8 cellular contexts compared by ENCODE assay signal in the genomic region with DNA sequence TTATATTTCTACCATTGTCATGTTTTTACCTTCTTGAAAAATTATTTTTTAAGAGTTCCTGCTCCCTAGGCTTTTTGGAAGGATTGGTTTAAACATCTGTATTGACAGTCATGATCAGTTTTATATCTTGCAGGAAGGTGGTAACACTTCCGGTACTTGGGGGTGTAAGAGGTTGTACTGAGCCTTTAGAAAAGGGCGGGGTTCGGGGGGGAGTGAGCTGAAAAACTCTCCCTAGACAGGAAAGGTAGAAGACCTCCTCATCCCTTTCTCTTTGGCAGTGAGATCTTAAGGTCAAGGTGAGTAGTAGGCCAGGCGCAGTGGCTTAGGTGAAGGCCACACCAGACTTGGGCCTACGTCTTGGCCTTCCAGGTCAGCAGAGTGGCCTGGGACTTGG. TPM values are rescaled to one million over a fixed set of nuclear protein-coding genes. Genes with fewer than 3 reads are reported as not detected.
DNase-seq lines count a peak whose midpoint lies in the region; ATAC-seq and TF ChIP-seq lines count a peak whose summit lies in the region.

No MANE protein-coding gene starts in this region.

- no peaks in the 10 kb centered on the region for H3K79me2 ChIP-seq in H9 (ENCODE audit: insufficient read depth, low read length)

- ATAC-seq in HG02642 (IDR thresholded peaks at IDR 0.05; ENCODE audit: poor library complexity, unreplicated experiment): no peak

- peaks cover 5 to 16% (median 5%) of the 10 kb centered on the region in 3 experiments for H3K36me3 Mint-ChIP-seq in H9 (ENCODE audit: insufficient read depth in 1 of 3, low read depth in 3 of 3)
- no peaks in the 10 kb centered on the region for H3K36me3 Mint-ChIP-seq in immature natural killer cell

- peak overlapping the region; percentile 32 for H3K18ac ChIP-seq in H9 (ENCODE audit: insufficient read length, low read depth, low read length)

- H3K4me3 Mint-ChIP-seq in H9 (peak overlapping the region; percentile 69 to 72; a peak in 4 of 5 replicates), immature natural killer cell (peak overlapping the region; percentile 17 to 77 (median 63))

- peak overlapping the region; percentile 25 for H3K9ac ChIP-seq in H9 (ENCODE audit: extremely low read depth, insufficient read length, low read length)

- H3K36me3 ChIP-seq in adrenal gland (replicated peaks in 1 of 2): no peaks in the 10 kb centered on the region
- no peaks in the 10 kb centered on the region for H3K36me3 ChIP-seq in sigmoid colon

- H2BK5ac ChIP-seq in H9 (ENCODE audit: insufficient read length, low read length): no peak overlapping the region

- no peak overlapping the region for H2BK120ac ChIP-seq in H9 (ENCODE audit: low read depth, low read length, poor library complexity, severe bottlenecking)

- peak overlapping the region; percentile 59; the same call in 1 of the 2 replicates for H3K14ac ChIP-seq in H9 (ENCODE audit: insufficient read depth, low read length)

- H3K4me2 ChIP-seq in H9 (ENCODE audit: insufficient read depth, insufficient read length, low read length): peak overlapping the region; percentile 36

- H3K9me3 ChIP-seq in H9 (ENCODE audit: control insufficient read depth, low read depth, low read length) (no peaks in the 10 kb centered on the region), adrenal gland (replicated peaks in 1 of 3) (no peaks in the 10 kb centered on the region), sigmoid colon (no peaks in the 10 kb centered on the region)

- no peaks in the 10 kb centered on the region for H3K23me2 ChIP-seq in H9 (ENCODE audit: insufficient read length, low read depth, low read length, poor library complexity, severe bottlenecking)

- H4K91ac ChIP-seq in H9 (ENCODE audit: insufficient read length, low read depth, low read length): no peak overlapping the region

- TF ChIP-seq CTCF in H9 (conservative IDR thresholded peaks at IDR 0.05) (no peak), adrenal gland (IDR thresholded peaks at IDR 0.05) (no peak), sigmoid colon (IDR thresholded peaks at IDR 0.05) (no peak)

- H2BK12ac ChIP-seq in H9 (ENCODE audit: insufficient read length, low read depth, low read length): no peak overlapping the region

- no CpG with 5 or more reads among the region's 5 CpGs for WGBS in H9 (ENCODE audit: extremely low coverage, insufficient read length, low lambda C conversion rate)
- WGBS in adrenal gland, 4 donors: 66 to 85% (median 71%) methylated on average over 3 to 5 of the region's 5 CpGs
- WGBS in sigmoid colon, 2 donors: 71 to 91% methylated on average over 5 of the region's 5 CpGs

- no peak for TF ChIP-seq EP300 in sigmoid colon (IDR thresholded peaks at IDR 0.05)

- no peak overlapping the region for H4K5ac ChIP-seq in H9 (ENCODE audit: insufficient read length, low read depth, low read length)

- no peak overlapping the region for H3K23ac ChIP-seq in H9 (ENCODE audit: insufficient read length, low read depth, low read length)

- no peak overlapping the region for H3T11ph ChIP-seq in H9 (ENCODE audit: low read length)

- no peak overlapping the region for H2AK5ac ChIP-seq in H9 (ENCODE audit: insufficient read length, low read length)

- no peak overlapping the region for H3K4ac ChIP-seq in H9 (ENCODE audit: low read depth, low read length)

- no peaks in the 10 kb centered on the region for H4K20me1 ChIP-seq in H9 (ENCODE audit: control insufficient read depth, insufficient read depth, insufficient read length)

- no peak overlapping the region for H2AFZ ChIP-seq in H9 (ENCODE audit: low read length)

- no peak overlapping the region for H3K56ac ChIP-seq in H9 (ENCODE audit: insufficient read length, low read depth, low read length)

- no peak overlapping the region for H4K8ac ChIP-seq in H9 (replicated peaks; ENCODE audit: insufficient read length, low read depth, low read length)

- peaks cover 7% of the 10 kb centered on the region; the same call in 1 of the 2 replicates for H3K4me1 ChIP-seq in H9 (ENCODE audit: insufficient read depth, low read length)
- H3K4me1 ChIP-seq in adrenal gland (replicated peaks in 1 of 2): peaks cover 3 to 23% of the 10 kb centered on the region in 2 donors
- H3K4me1 ChIP-seq in sigmoid colon: peaks cover 0 to 33% (median 10%) of the 10 kb centered on the region in 4 donors

- intact Hi-C loops in adrenal gland (cut with DNase I): loop anchor here in 1 of 2 donors (10.0 kb wide), 1 partner anchor 242 kb away; no protein-coding TSS in a partner anchor
- intact Hi-C loops in sigmoid colon (cut with DNase I): loop anchor here (5.0 to 10.0 kb wide), 6 partner anchors 70 to 612 kb away; partner anchors contain the start of gene SGCE

- H3K4me3 ChIP-seq in adrenal gland: peak overlapping the region in 1 of 4 donors; percentile 77
- H3K4me3 ChIP-seq in sigmoid colon: peak overlapping the region; percentile 39 to 76 (median 67)

- H2BK20ac ChIP-seq in H9 (ENCODE audit: low read depth, low read length, poor library complexity, severe bottlenecking): no peak overlapping the region

- no peak overlapping the region for H2BK15ac ChIP-seq in H9 (ENCODE audit: low read depth, low read length)

- H3K9me3 Mint-ChIP-seq in H9 (no peaks in the 10 kb centered on the region), immature natural killer cell (no peaks in the 10 kb centered on the region)

- H3K27me3 ChIP-seq in H9 (ENCODE audit: insufficient read depth, low read length): no peaks in the 10 kb centered on the region
- no peaks in the 10 kb centered on the region for H3K27me3 ChIP-seq in adrenal gland
- H3K27me3 ChIP-seq in sigmoid colon: no peaks in the 10 kb centered on the region

- no peaks in the 10 kb centered on the region for H3K79me1 ChIP-seq in H9 (ENCODE audit: insufficient read depth, low read depth, low read length, poor library complexity, severe bottlenecking)

- no peaks in the 10 kb centered on the region for H3K27me3 Mint-ChIP-seq in H9 (ENCODE audit: low read depth)
- peaks cover 0 to 6% (median 1%) of the 10 kb centered on the region in 3 donors for H3K27me3 Mint-ChIP-seq in immature natural killer cell (ENCODE audit: low read depth in 3 of 3)

- DNase-seq in H9: no peak
- DNase-seq in adrenal gland: no peak
- peak in 1 of 3 donors; percentile 2 for DNase-seq in immature natural killer cell
- DNase-seq in sigmoid colon: peak; percentile 60
- no peak for DNase-seq in stimulated activated CD4-positive, alpha-beta T cell treated with anti-CD3 and anti-CD28 coated beads, Interleukin-4, amount 100 ng/mL, for 4 hours
- DNase-seq in NCI-H1048 (lab: John Stamatoyannopoulos, UW): no peak
- DNase-seq in HuH-7.5 (ENCODE audit: low spot score): no peak

- H3K27ac Mint-ChIP-seq in H9: peak overlapping the region; percentile 39 to 85 (median 84); a peak in 4 of 7 replicates
- H3K27ac Mint-ChIP-seq in immature natural killer cell: peak overlapping the region in 4 of 6 donors; percentile 23 to 85 (median 46)

- H3K4me1 Mint-ChIP-seq in H9 (peaks cover 40 to 42% of the 10 kb centered on the region in 2 experiments), immature natural killer cell (peaks cover 20 to 43% of the 10 kb centered on the region in 2 donors)

- H3K27ac ChIP-seq in H9 (ENCODE audit: insufficient read length, low read depth, low read length) (no peak overlapping the region), adrenal gland (peak overlapping the region in 4 of 5 donors; percentile 84 to 95 (median 86)), sigmoid colon (peak overlapping the region; percentile 79 to 90 (median 84))

- TF ChIP-seq POLR2A in adrenal gland (IDR thresholded peaks at IDR 0.05): no peak
- TF ChIP-seq POLR2A in sigmoid colon (IDR thresholded peaks at IDR 0.05): no peak

RNA-seq across cellular contexts. Expression of gene PPP1R9A, which starts 0.4 kb away (rescaled TPM):
- total RNA-seq in H9 (2021) (17.0 and 17.3 TPM in 2 replicates), adrenal gland (10 to 100 TPM; 31.2 to 73.7 (median 46.6) TPM), sigmoid colon (10 to 100 TPM; 43.5 to 51.3 (median 46.1) TPM)
- polyA plus RNA-seq in adrenal gland (10 to 100 TPM in 2 of 3 donors, 1 to 10 TPM in 1; 7.2 to 15.6 (median 10.2) TPM), immature natural killer cell (10 to 100 TPM in 1 of 3 donors, 1 to 10 TPM in 1, under 1 TPM in 1; 0.92 to 12.2 (median 5.5) TPM), sigmoid colon (1 to 10 TPM; 1.8 to 2.7 (median 2.1) TPM)
